ENCODE assay signal across 20 cellular contexts in the genomic region with DNA sequence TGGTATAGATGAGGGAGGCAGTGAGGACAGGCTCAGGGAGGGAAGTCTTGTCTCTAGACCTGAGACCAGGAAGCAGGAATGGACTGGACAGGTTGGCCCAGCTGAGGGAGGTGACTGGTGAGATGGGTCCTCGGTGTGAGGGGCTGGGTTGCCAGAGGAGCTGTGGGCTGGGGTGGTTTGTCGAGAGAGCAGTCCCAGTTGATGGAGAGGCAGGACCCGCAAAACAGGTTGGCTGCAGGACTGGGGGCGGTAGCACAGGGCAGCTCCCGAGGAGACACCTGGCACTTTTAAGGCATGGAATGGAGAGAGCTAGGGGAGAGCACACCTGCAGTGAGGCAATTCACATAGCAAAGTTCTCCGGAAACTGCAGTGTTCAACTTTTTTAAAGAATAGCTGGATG. TPM values are rescaled to one million over a fixed set of nuclear protein-coding genes. Genes with fewer than 3 reads are reported as not detected.
DNase-seq lines count a peak whose midpoint lies in the region; ATAC-seq and TF ChIP-seq lines count a peak whose summit lies in the region.
"Had no signal": no experiment of that assay in that cellular context is flagged by ENCODE, and none has a peak within 500 bp of the region (broad histone marks: within the 10 kb centered on the region; RNA-seq: fewer than 3 reads in every experiment).

No MANE protein-coding gene starts in this region.

- TF ChIP-seq CTCF in endodermal cell (conservative IDR thresholded peaks at IDR 0.05) (no peak), neutrophil (IDR thresholded peaks at IDR 0.05) (no peak), right atrium auricular region (IDR thresholded peaks at IDR 0.05) (no peak)

- DNase-seq in CD4-positive, CD25-positive, alpha-beta regulatory T cell = no peak
- DNase-seq in endodermal cell (peak; percentile 63), right atrium auricular region (ENCODE audit: low spot score) (no peak), iPS-NIHi7 (ENCODE audit: extremely low spot score) (no peak), superior temporal gyrus (ENCODE audit: extremely low spot score) (no peak), NCI-H345 (lab: John Stamatoyannopoulos, UW) (no peak)
- DNase-seq: DMS153; EL; KBM-7; NCI-H1092; NCI-H1694; NCI-H2107; NCI-H226; NCI-H69; NK-92 treated with Interleukin-12 subunit alpha and Interleukin-12 subunit beta, amount 100 ng/mL, for 24 hours; OCI-M1 had no signal

- WGBS in HUES64 = 83% methylated on average over 6 of the region's 6 CpGs
- WGBS in endodermal cell (ENCODE audit: insufficient coverage in 1 of 2, insufficient read length in 1 of 2), 2 experiments = 93 to 100% methylated on average over 4 to 6 of the region's 6 CpGs

- peaks cover 0 to 2% (median 0%) of the 10 kb centered on the region in 7 donors for H3K9me3 Mint-ChIP-seq in CD4-positive, CD25-positive, alpha-beta regulatory T cell
- no peaks in the 10 kb centered on the region for H3K9me3 Mint-ChIP-seq in endodermal cell

- no peaks in the 10 kb centered on the region for H3K9me3 ChIP-seq in CD4-positive, CD25-positive, alpha-beta regulatory T cell (ENCODE audit: control insufficient read depth in 2 of 2, low read length in 2 of 2)
- H3K9me3 ChIP-seq in HUES64 (ENCODE audit: insufficient read depth, low read depth, low read length) (no peaks in the 10 kb centered on the region), endodermal cell (ENCODE audit: control insufficient read depth, low read length) (no peaks in the 10 kb centered on the region), neutrophil (no peaks in the 10 kb centered on the region), right atrium auricular region (no peaks in the 10 kb centered on the region)
- H3K9me3 ChIP-seq: SJSA1 had no signal

- 0 out of 2 replicates have a peak overlapping the region, but pooled peaks have one; percentile 16 for H3K9ac ChIP-seq in HUES64 (ENCODE audit: low read depth, low read length)
- H3K9ac ChIP-seq in endodermal cell (ENCODE audit: extremely low read depth, low read length, poor library complexity, severe bottlenecking) = no peak overlapping the region

- H3K4me3 Mint-ChIP-seq in CD4-positive, CD25-positive, alpha-beta regulatory T cell = peak overlapping the region in 1 of 4 donors; percentile 39
- no peak overlapping the region for H3K4me3 Mint-ChIP-seq in endodermal cell
- H3K4me3 Mint-ChIP-seq: B cell had no signal

- peak overlapping the region in 2 of 3 donors; percentile 39 to 94 for H3K27ac Mint-ChIP-seq in CD4-positive, CD25-positive, alpha-beta regulatory T cell
- peak overlapping the region; percentile 74 for H3K27ac Mint-ChIP-seq in endodermal cell
- H3K27ac Mint-ChIP-seq: B cell had no signal

- peaks cover 4% of the 10 kb centered on the region for H3K27me3 ChIP-seq in CD4-positive, CD25-positive, alpha-beta regulatory T cell (ENCODE audit: control insufficient read depth, insufficient read depth, low read length)
- no peaks in the 10 kb centered on the region for H3K27me3 ChIP-seq in HUES64 (ENCODE audit: insufficient read depth, low read length)
- no peaks in the 10 kb centered on the region for H3K27me3 ChIP-seq in endodermal cell (ENCODE audit: control insufficient read depth, insufficient read depth, low read length, poor library complexity, severe bottlenecking)
- H3K27me3 ChIP-seq in neutrophil = no peaks in the 10 kb centered on the region
- no peaks in the 10 kb centered on the region for H3K27me3 ChIP-seq in right atrium auricular region
- H3K27me3 ChIP-seq: SJSA1 had no signal

- peaks cover 3% of the 10 kb centered on the region for H3K36me3 Mint-ChIP-seq in CD4-positive, CD25-positive, alpha-beta regulatory T cell
- peaks cover 10% of the 10 kb centered on the region for H3K36me3 Mint-ChIP-seq in endodermal cell (ENCODE audit: low read depth)

- peaks cover 0 to 77% (median 14%) of the 10 kb centered on the region in 4 donors for H3K4me1 Mint-ChIP-seq in CD4-positive, CD25-positive, alpha-beta regulatory T cell
- H3K4me1 Mint-ChIP-seq in endodermal cell = peaks cover 68% of the 10 kb centered on the region
- H3K4me1 Mint-ChIP-seq: B cell had no signal

- H3K4me1 ChIP-seq in CD4-positive, CD25-positive, alpha-beta regulatory T cell (ENCODE audit: control insufficient read depth, insufficient read depth, low read length, poor library complexity, severe bottlenecking) = peaks cover under 1% of the 10 kb centered on the region
- H3K4me1 ChIP-seq in HUES64 (ENCODE audit: insufficient read depth, low read length) = peaks cover 80% of the 10 kb centered on the region
- H3K4me1 ChIP-seq in endodermal cell (ENCODE audit: control insufficient read depth, insufficient read depth, low read length) = peaks cover 26% of the 10 kb centered on the region
- peaks cover 68 to 69% of the 10 kb centered on the region in 2 experiments for H3K4me1 ChIP-seq in neutrophil (ENCODE audit: control insufficient read depth in 1 of 2, insufficient read depth in 1 of 2, low read depth in 1 of 2, low read length in 1 of 2)
- H3K4me1 ChIP-seq in right atrium auricular region = peaks cover 0 to 61% of the 10 kb centered on the region in 2 donors

- H3K4me3 ChIP-seq in CD4-positive, CD25-positive, alpha-beta regulatory T cell (ENCODE audit: low read depth, low read length) = no peak overlapping the region
- H3K4me3 ChIP-seq in HUES64 (ENCODE audit: low read length) = no peak overlapping the region
- no peak overlapping the region for H3K4me3 ChIP-seq in endodermal cell (ENCODE audit: low read length)
- no peak overlapping the region for H3K4me3 ChIP-seq in neutrophil (ENCODE audit: low read depth in 1 of 2, low read length in 1 of 2)
- H3K4me3 ChIP-seq in right atrium auricular region = no peak overlapping the region
- H3K4me3 ChIP-seq: SJSA1 had no signal

- peaks cover 5% of the 10 kb centered on the region for H3K27me3 Mint-ChIP-seq in CD4-positive, CD25-positive, alpha-beta regulatory T cell
- H3K27me3 Mint-ChIP-seq in endodermal cell (ENCODE audit: insufficient read depth) = no peaks in the 10 kb centered on the region

- ATAC-seq in CD4-positive, CD25-positive, alpha-beta regulatory T cell (ENCODE audit: low read depth in 2 of 2) = no peak

- no peaks in the 10 kb centered on the region for H3K36me3 ChIP-seq in CD4-positive, CD25-positive, alpha-beta regulatory T cell (ENCODE audit: control insufficient read depth, insufficient read depth, low read length)
- no peaks in the 10 kb centered on the region for H3K36me3 ChIP-seq in HUES64 (ENCODE audit: insufficient read depth, low read length)
- H3K36me3 ChIP-seq in endodermal cell (ENCODE audit: control insufficient read depth, insufficient read depth, low read length) = peaks cover 24% of the 10 kb centered on the region
- H3K36me3 ChIP-seq in neutrophil = no peaks in the 10 kb centered on the region
- no peaks in the 10 kb centered on the region for H3K36me3 ChIP-seq in right atrium auricular region

- H3K27ac ChIP-seq in CD4-positive, CD25-positive, alpha-beta regulatory T cell (ENCODE audit: insufficient read depth, low read length, poor library complexity, severe bottlenecking) = no peak overlapping the region
- no peak overlapping the region for H3K27ac ChIP-seq in HUES64 (ENCODE audit: low read depth, low read length)
- H3K27ac ChIP-seq in endodermal cell (ENCODE audit: low read depth, low read length) = no peak overlapping the region
- H3K27ac ChIP-seq in neutrophil = peak overlapping the region; percentile 68
- no peak overlapping the region for H3K27ac ChIP-seq in right atrium auricular region
- H3K27ac ChIP-seq: SJSA1 had no signal

RNA-seq across cellular contexts. Expression of gene IGF1R, which starts 14.7 kb away (rescaled TPM):
- total RNA-seq in CD4-positive, CD25-positive, alpha-beta regulatory T cell = 14.2 TPM
- polyA plus RNA-seq in CD4-positive, CD25-positive, alpha-beta regulatory T cell = 1 to 10 TPM; 1.6 to 4.2 (median 2.8) TPM
- polyA plus RNA-seq in HUES64 (2013, experiment 1 of 2) = 29.5 TPM
- 34.0 TPM for polyA plus RNA-seq in HUES64 (2013, experiment 2 of 2)
- 100 to 1,000 TPM; 115 to 119 TPM for total RNA-seq in endodermal cell
- polyA plus RNA-seq in endodermal cell (2013, experiment 1 of 2) = 54.4 TPM
- polyA plus RNA-seq in endodermal cell (2013, experiment 2 of 2) = 50.2 TPM
- 10 to 100 TPM; 32.1 to 64.1 TPM for total RNA-seq in right atrium auricular region
